1 cellular context compared by ENCODE assay signal in the genomic region with DNA sequence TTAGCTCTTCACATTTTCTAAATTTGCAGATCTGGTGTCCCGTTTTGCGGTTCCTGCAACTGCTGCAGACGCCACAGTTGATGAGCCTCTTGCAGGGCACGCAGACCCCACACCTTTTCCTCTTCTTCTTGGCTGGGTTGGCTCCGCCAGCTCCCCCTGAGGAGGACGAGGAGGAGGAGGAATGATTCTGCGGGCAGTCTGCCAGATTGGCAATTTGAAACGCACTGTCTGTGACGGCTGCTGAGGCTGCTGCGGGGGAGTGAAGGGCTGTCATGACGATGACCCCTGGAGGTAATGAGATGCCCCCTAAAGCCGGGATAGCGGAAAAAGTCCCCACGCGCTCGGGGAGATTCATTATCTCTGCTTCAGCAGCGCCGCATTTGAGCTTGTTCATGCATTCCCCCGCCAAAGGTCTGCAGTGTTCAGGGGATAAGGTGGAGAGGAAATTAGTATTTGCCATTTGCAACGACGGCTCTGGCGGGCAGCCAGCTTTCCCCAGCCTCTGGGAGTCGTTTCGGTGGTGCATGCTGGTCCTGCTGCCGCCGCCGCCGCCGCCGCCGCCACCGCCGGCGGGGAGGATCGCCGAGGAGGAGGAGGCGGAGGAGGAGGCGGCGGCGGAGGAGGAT.
TF ChIP-seq lines count a peak whose summit lies in the region.

No MANE protein-coding gene starts in this region.

TF ChIP-seq in IMR-90, 13 proteins besides CTCF, POLR2A, EP300 and RAD21 (continued from another document):
- TF ChIP-seq NFE2L2 (IDR thresholded peaks at IDR 0.05; ENCODE audit: low read depth, low read length) (no peak), FOS (IDR thresholded peaks at IDR 0.05; ENCODE audit: low read depth, low read length) (no peak), CEBPB (IDR thresholded peaks at IDR 0.05; ENCODE audit: low read depth, low read length) (no peak), MAZ (IDR thresholded peaks at IDR 0.05; ENCODE audit: borderline replicate concordance, low read depth, low read length) (no peak), MXI1 (IDR thresholded peaks at IDR 0.05; ENCODE audit: borderline replicate concordance, low read depth, low read length) (no peak), BHLHE40 (IDR thresholded peaks at IDR 0.05; ENCODE audit: low read depth, low read length) (no peak), RCOR1 (IDR thresholded peaks at IDR 0.05; ENCODE audit: insufficient replicate concordance, low read length) (no peak)
- TF ChIP-seq, protein P1, sequence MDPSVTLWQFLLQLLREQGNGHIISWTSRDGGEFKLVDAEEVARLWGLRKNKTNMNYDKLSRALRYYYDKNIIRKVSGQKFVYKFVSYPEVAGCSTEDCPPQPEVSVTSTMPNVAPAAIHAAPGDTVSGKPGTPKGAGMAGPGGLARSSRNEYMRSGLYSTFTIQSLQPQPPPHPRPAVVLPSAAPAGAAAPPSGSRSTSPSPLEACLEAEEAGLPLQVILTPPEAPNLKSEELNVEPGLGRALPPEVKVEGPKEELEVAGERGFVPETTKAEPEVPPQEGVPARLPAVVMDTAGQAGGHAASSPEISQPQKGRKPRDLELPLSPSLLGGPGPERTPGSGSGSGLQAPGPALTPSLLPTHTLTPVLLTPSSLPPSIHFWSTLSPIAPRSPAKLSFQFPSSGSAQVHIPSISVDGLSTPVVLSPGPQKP (IDR thresholded peaks at IDR 0.05; ENCODE audit: borderline replicate concordance, low read depth, low read length), result no peak
- TF ChIP-seq, protein P2, sequence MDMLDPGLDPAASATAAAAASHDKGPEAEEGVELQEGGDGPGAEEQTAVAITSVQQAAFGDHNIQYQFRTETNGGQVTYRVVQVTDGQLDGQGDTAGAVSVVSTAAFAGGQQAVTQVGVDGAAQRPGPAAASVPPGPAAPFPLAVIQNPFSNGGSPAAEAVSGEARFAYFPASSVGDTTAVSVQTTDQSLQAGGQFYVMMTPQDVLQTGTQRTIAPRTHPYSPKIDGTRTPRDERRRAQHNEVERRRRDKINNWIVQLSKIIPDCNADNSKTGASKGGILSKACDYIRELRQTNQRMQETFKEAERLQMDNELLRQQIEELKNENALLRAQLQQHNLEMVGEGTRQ (IDR thresholded peaks at IDR 0.05; ENCODE audit: low read depth, low read length), result no peak
